ENCODE assay signal across 26 cellular contexts in genomic region chr18:78459646-78460045, GRCh38.
"Had no signal": no experiment of that assay in that cellular context is flagged by ENCODE, and none has a peak within 500 bp of the region (broad histone marks: within the 10 kb centered on the region; RNA-seq: fewer than 3 reads in every experiment).

No MANE protein-coding gene starts in this region.

- ATAC-seq: naive thymus-derived CD4-positive, alpha-beta T cell; natural killer cell; right lobe of liver; stimulated activated effector memory CD8-positive, alpha-beta T cell treated with anti-CD3 and anti-CD28 coated beads, Interleukin-12 subunit alpha, Interleukin-12 subunit beta, amount 100 ng/mL, for 72 hours; stimulated activated naive B cell treated with anti-CD40 and anti-IgM and Interleukin-4, amounts not matched to agents 10 μg/mL and 1 μg/mL and 100 μg/mL, for 72 hours had no signal

- DNase-seq: naive thymus-derived CD4-positive, alpha-beta T cell; natural killer cell; occipital lobe; ovary; posterior cingulate gyrus; retina; right lobe of liver; sigmoid colon; small intestine; stimulated activated CD4-positive, alpha-beta T cell treated with anti-CD3 and anti-CD28 coated beads, Interleukin-15, amount 100 ng/mL, for 24 hours; stimulated activated CD4-positive, alpha-beta T cell treated with anti-CD3 and anti-CD28 coated beads, Interleukin-2, amount 100 ng/mL, for 24 hours; stimulated activated CD4-positive, alpha-beta T cell treated with anti-CD3 and anti-CD28 coated beads, Interleukin-2, amount 100 ng/mL, for 48 hours; stimulated activated CD4-positive, alpha-beta T cell treated with anti-CD3 and anti-CD28 coated beads, Interleukin-4, amount 100 ng/mL, for 24 hours; stimulated activated naive B cell treated with anti-CD40 and anti-IgM and Interleukin-4, amounts not matched to agents 10 μg/mL and 1 μg/mL and 100 μg/mL, for 72 hours; stimulated activated naive CD4-positive, alpha-beta T cell treated with Interleukin-2 at 50 U/mL for 16 hours; stomach; thyroid gland; trophoblast cell; upper lobe of left lung; uterus had no signal

- H3K27ac ChIP-seq: neural progenitor cell, ovary, parathyroid adenoma, right atrium auricular region, right lobe of liver, sigmoid colon, stomach, thoracic aorta, thyroid gland, tibial nerve, upper lobe of left lung, uterus had no signal

- H3K4me3 ChIP-seq: neural progenitor cell, ovary, right atrium auricular region, right lobe of liver, sigmoid colon, stomach, thoracic aorta, thyroid gland, tibial nerve, upper lobe of left lung, uterus had no signal
